In the genomic region with DNA sequence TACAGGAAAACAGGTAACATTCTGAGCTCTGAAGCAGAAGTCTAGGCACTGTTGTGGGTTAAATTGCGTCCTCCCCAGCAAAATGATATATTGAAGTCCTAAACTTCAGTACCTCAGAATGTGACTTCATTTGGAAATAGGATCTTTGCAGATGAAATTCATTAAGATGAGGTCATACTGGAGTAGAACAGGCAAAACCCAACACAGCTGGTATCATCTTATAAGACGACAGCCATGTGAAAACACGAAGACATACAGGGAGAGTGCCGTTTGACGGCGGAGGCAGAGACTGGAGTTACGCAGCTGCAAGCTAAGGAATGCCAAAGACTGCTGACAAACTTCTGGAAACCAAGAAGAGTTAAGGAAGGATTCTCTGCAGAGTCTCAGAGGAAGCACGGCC, we compare ENCODE assay signal across 24 cellular contexts.
DNase-seq lines count a peak whose midpoint lies in the region; ATAC-seq and TF ChIP-seq lines count a peak whose summit lies in the region.
"Had no signal": no experiment of that assay in that cellular context is flagged by ENCODE, and none has a peak within 500 bp of the region (broad histone marks: within the 10 kb centered on the region; RNA-seq: fewer than 3 reads in every experiment).

No MANE protein-coding gene starts in this region.

- 88 to 89% methylated on average over 8 of the region's 8 CpGs for WGBS in body of pancreas, 2 donors

- no peak overlapping the region for H2AFZ ChIP-seq in Karpas-422 (ENCODE audit: low read length)

- no peak overlapping the region for H3K4me3 Mint-ChIP-seq in MCF 10A (ENCODE audit: unreplicated experiment)
- H3K4me3 Mint-ChIP-seq: CD4-positive, CD25-positive, alpha-beta regulatory T cell had no signal

- H3K27me3 Mint-ChIP-seq in MCF 10A (ENCODE audit: insufficient read depth, unreplicated experiment), result no peaks in the 10 kb centered on the region

- CTCF ChIA-PET in MCF 10A (lab: Yijun Ruan, JAX), result no interaction called here

- peaks cover 0 to 15% of the 10 kb centered on the region in 2 donors for H3K4me1 ChIP-seq in breast epithelium
- H3K4me1 ChIP-seq in body of pancreas, result peaks cover 72% of the 10 kb centered on the region
- H3K4me1 ChIP-seq in Karpas-422 (ENCODE audit: low read length), result peaks cover 34% of the 10 kb centered on the region

- POLR2A ChIA-PET in MCF 10A (lab: Yijun Ruan, JAX), result no interaction called here

- H3K27ac Mint-ChIP-seq in MCF 10A (ENCODE audit: low read depth, unreplicated experiment), result no peak overlapping the region
- H3K27ac Mint-ChIP-seq: CD4-positive, CD25-positive, alpha-beta regulatory T cell had no signal

- no peak for ATAC-seq in body of pancreas
- ATAC-seq: GM12878, SK-N-SH treated with all-trans-retinoic acid at 6 μM for 48 hours had no signal

- no peaks in the 10 kb centered on the region for H3K36me3 ChIP-seq in breast epithelium
- H3K36me3 ChIP-seq in body of pancreas (replicated peaks in 1 of 2; ENCODE audit: insufficient read depth in 1 of 2, low read depth in 2 of 2), result no peaks in the 10 kb centered on the region
- H3K36me3 ChIP-seq in Karpas-422 (ENCODE audit: insufficient read depth, low read length), result no peaks in the 10 kb centered on the region
- H3K36me3 ChIP-seq: BE2C, MG63 had no signal

- TF ChIP-seq CTCF in breast epithelium (IDR thresholded peaks at IDR 0.05) (no peak), MCF 10A (IDR thresholded peaks at IDR 0.05; ENCODE audit: unreplicated experiment) (no peak), body of pancreas (IDR thresholded peaks at IDR 0.05) (no peak), foreskin fibroblast (IDR thresholded peaks at IDR 0.05; ENCODE audit: low read depth, low read length) (no peak)

- no peaks in the 10 kb centered on the region for H3K9me3 ChIP-seq in breast epithelium
- no peaks in the 10 kb centered on the region for H3K9me3 ChIP-seq in body of pancreas
- no peaks in the 10 kb centered on the region for H3K9me3 ChIP-seq in Karpas-422 (ENCODE audit: low read length)
- H3K9me3 ChIP-seq: BE2C, MG63 had no signal

- no peak overlapping the region for H3K9ac ChIP-seq in Karpas-422 (ENCODE audit: low read length)

- TF ChIP-seq POLR2A in breast epithelium (IDR thresholded peaks at IDR 0.05), result no peak
- no peak for TF ChIP-seq POLR2A in body of pancreas (IDR thresholded peaks at IDR 0.05)

- H3K4me3 ChIP-seq in breast epithelium (no peak overlapping the region), body of pancreas (no peak overlapping the region), foreskin fibroblast (ENCODE audit: low read depth in 1 of 2, low read length in 2 of 2) (no peak overlapping the region), Karpas-422 (ENCODE audit: low read length) (no peak overlapping the region)
- H3K4me3 ChIP-seq: GM12878, MG63 had no signal

- H3K4me1 Mint-ChIP-seq in MCF 10A (ENCODE audit: insufficient read depth, unreplicated experiment), result no peaks in the 10 kb centered on the region
- H3K4me1 Mint-ChIP-seq: CD4-positive, CD25-positive, alpha-beta regulatory T cell had no signal

- H3K36me3 Mint-ChIP-seq in MCF 10A (ENCODE audit: insufficient read depth, unreplicated experiment), result no peaks in the 10 kb centered on the region
- H3K36me3 Mint-ChIP-seq: CD4-positive, CD25-positive, alpha-beta regulatory T cell had no signal

- H3K27ac ChIP-seq in breast epithelium (peak overlapping the region; percentile 3 to 16), body of pancreas (peak overlapping the region in 3 of 4 donors; percentile 26 to 70 (median 63)), Karpas-422 (ENCODE audit: low read length) (no peak overlapping the region)
- H3K27ac ChIP-seq: RWPE1 had no signal

- H4K20me1 ChIP-seq in Karpas-422 (ENCODE audit: insufficient read depth, low read depth, low read length), result peaks cover 6% of the 10 kb centered on the region; the same call in 1 of the 2 replicates

- no peaks in the 10 kb centered on the region for H3K9me2 ChIP-seq in Karpas-422 (replicated peaks; ENCODE audit: insufficient read depth, low read length)

- intact Hi-C loops in breast epithelium (cut with DNase I; ENCODE audit: low total_unique reads) (no loop called here), MCF 10A (cut with micrococcal nuclease) (no loop called here), body of pancreas (cut with DNase I) (no loop called here)

- H3K27me3 ChIP-seq in breast epithelium, result no peaks in the 10 kb centered on the region
- no peaks in the 10 kb centered on the region for H3K27me3 ChIP-seq in body of pancreas
- no peaks in the 10 kb centered on the region for H3K27me3 ChIP-seq in Karpas-422 (ENCODE audit: low read length)
- H3K27me3 ChIP-seq: BE2C, MG63 had no signal

- H3K9me3 Mint-ChIP-seq in MCF 10A (ENCODE audit: unreplicated experiment), result no peaks in the 10 kb centered on the region

- DNase-seq in breast epithelium (ENCODE audit: low spot score in 2 of 2) (no peak), MCF 10A (ENCODE audit: unreplicated experiment) (no peak), body of pancreas (no peak), foreskin fibroblast (peak; percentile 45 to 78), NCI-H187 treated with DMSO at 0.1 percent for 48 hours (lab: John Stamatoyannopoulos, UW) (no peak), AG20443 (ENCODE audit: low spot score) (no peak), Karpas-422 (no peak)
- DNase-seq in stimulated activated naive CD4-positive, alpha-beta T cell treated with Interleukin-2 at 50 U/mL for 16 hours (lab: John Stamatoyannopoulos, UW), result no peak
- DNase-seq: 8988T; BE2C; CD4-positive, CD25-positive, alpha-beta regulatory T cell; COR-L47; DMS153; GF-D8; MG63; NCI-H1048; NCI-H1436; NCI-H2029 treated with DMSO at 0.1 percent for 48 hours; NCI-H2171; NCI-H526; SIG-M5 had no signal

- H3K79me2 ChIP-seq in Karpas-422 (ENCODE audit: low read length), result peaks cover 48% of the 10 kb centered on the region

- H3K4me2 ChIP-seq in Karpas-422 (ENCODE audit: low read depth, low read length, poor library complexity, severe bottlenecking), result no peak overlapping the region

- no TSS peak for BruUV-seq in MCF 10A (replicated peaks; lab: Mats Ljungman, UMichigan)

Comparison
In these comparisons a context has a peak if more than half of its experiments do, and no peak if none do; other contexts are left out.
1. DNase-seq: peak in foreskin fibroblast (2 of 2); none in breast epithelium (0 of 2), MCF 10A (single experiment), body of pancreas (0 of 4), NCI-H187 treated with DMSO at 0.1 percent for 48 hours (single experiment), stimulated activated naive CD4-positive, alpha-beta T cell treated with Interleukin-2 at 50 U/mL for 16 hours (single experiment), AG20443 (single experiment) and Karpas-422 (single experiment).